Comparison of ENCODE assay signal across 1 cellular context in genomic region chr2:162574615-162575452, GRCh38.
TF ChIP-seq lines count a peak whose summit lies in the region.

No MANE protein-coding gene starts in this region.

TF ChIP-seq in HepG2, 621 proteins besides CTCF, POLR2A, EP300 and RAD21 (continued from another document and continues in another):
- TF ChIP-seq NFKBIZ (CRISPR knock-in tag; IDR thresholded peaks at IDR 0.05) (0 out of 2 replicates have a peak, but pooled peaks have one; percentile 41), MTA1 (CRISPR knock-in tag; IDR thresholded peaks at IDR 0.05; ENCODE audit: borderline replicate concordance) (no peak; the same call in 1 of the 2 replicates), FOXJ3 (CRISPR knock-in tag; IDR thresholded peaks at IDR 0.05; ENCODE audit: borderline replicate concordance) (peak; percentile 87; the same call in 1 of the 2 replicates), ZNF816 (CRISPR knock-in tag; IDR thresholded peaks at IDR 0.05; ENCODE audit: borderline replicate concordance) (peak; percentile 87; the same call in 1 of the 2 replicates), ZNF484 (CRISPR knock-in tag; IDR thresholded peaks at IDR 0.05; ENCODE audit: borderline replicate concordance, low read depth) (no peak), FOXP4 (CRISPR knock-in tag; IDR thresholded peaks at IDR 0.05) (peak; percentile 94), SOX5 (CRISPR knock-in tag; IDR thresholded peaks at IDR 0.05; ENCODE audit: borderline replicate concordance) (peak; percentile 98), ZBED4 (CRISPR knock-in tag; IDR thresholded peaks at IDR 0.05; ENCODE audit: borderline replicate concordance) (peak; percentile 74; the same call in 1 of the 2 replicates), ZNF616 (CRISPR knock-in tag; IDR thresholded peaks at IDR 0.05; ENCODE audit: low read depth) (no peak), ZBTB10 (CRISPR knock-in tag; IDR thresholded peaks at IDR 0.05; ENCODE audit: borderline replicate concordance) (no peak), SP5 (CRISPR knock-in tag; IDR thresholded peaks at IDR 0.05; ENCODE audit: borderline replicate concordance, low read depth) (no peak), JARID2 (CRISPR knock-in tag; IDR thresholded peaks at IDR 0.05; ENCODE audit: insufficient replicate concordance) (no peak), ZNF512B (CRISPR knock-in tag; IDR thresholded peaks at IDR 0.05; ENCODE audit: borderline replicate concordance) (peak; percentile 44; the same call in 1 of the 2 replicates), SP2 (CRISPR knock-in tag; IDR thresholded peaks at IDR 0.05) (no peak), PHF21A (CRISPR knock-in tag; IDR thresholded peaks at IDR 0.05) (peak; percentile 85), CERS6 (CRISPR knock-in tag; IDR thresholded peaks at IDR 0.05) (no peak), NFAT5 (CRISPR knock-in tag; IDR thresholded peaks at IDR 0.05) (no peak), BRF2 (CRISPR knock-in tag; IDR thresholded peaks at IDR 0.05) (no peak), HNRNPL (IDR thresholded peaks at IDR 0.05; ENCODE audit: low read depth, low read length) (no peak), EZH2 (conservative IDR thresholded peaks at IDR 0.05; ENCODE audit: low read depth, low read length) (no peak), DMAP1 (CRISPR knock-in tag; IDR thresholded peaks at IDR 0.05) (peak; percentile 64; the same call in 1 of the 2 replicates), ZNF431 (CRISPR knock-in tag; IDR thresholded peaks at IDR 0.05; ENCODE audit: borderline replicate concordance, low read depth) (no peak; the same call in 1 of the 2 replicates), SSRP1 (CRISPR knock-in tag; IDR thresholded peaks at IDR 0.05) (no peak; the same call in 1 of the 2 replicates), STAT6 (CRISPR knock-in tag; IDR thresholded peaks at IDR 0.05; ENCODE audit: borderline replicate concordance) (peak; percentile 53; the same call in 1 of the 2 replicates), ZNF326 (CRISPR knock-in tag; IDR thresholded peaks at IDR 0.05; ENCODE audit: borderline replicate concordance) (no peak), ZBTB46 (CRISPR knock-in tag; IDR thresholded peaks at IDR 0.05; ENCODE audit: borderline replicate concordance) (no peak)
